In the genomic region with DNA sequence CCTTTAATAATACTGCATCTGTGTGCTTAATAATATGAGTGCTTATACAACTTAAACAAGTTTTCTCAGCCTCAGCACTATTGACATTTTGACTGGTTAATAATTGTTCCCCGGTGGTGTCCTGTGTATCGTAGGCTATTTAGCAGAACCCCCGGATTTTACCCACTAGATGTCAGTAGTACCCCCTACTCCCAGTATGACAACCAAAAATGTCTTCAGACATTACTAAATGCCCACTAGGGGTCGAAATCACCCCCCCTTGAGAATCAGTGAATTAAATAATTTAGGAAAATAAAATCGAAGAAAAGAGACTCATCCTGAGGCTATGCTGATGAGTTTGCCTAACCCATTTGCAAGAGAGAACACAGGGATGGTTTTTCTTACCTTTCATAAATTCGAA, we compare ENCODE assay signal across 8 cellular contexts.
DNase-seq lines count a peak whose midpoint lies in the region; ATAC-seq and TF ChIP-seq lines count a peak whose summit lies in the region.

No MANE protein-coding gene starts in this region.

- H3K4me1 Mint-ChIP-seq in immature natural killer cell, result no peaks in the 10 kb centered on the region

- no peak overlapping the region for H3K9ac ChIP-seq in OCI-LY3 (ENCODE audit: low read length)

- intact Hi-C loops in esophagus muscularis mucosa (cut with DNase I), result no loop called here

- no peak for TF ChIP-seq POLR2A in esophagus muscularis mucosa (IDR thresholded peaks at IDR 0.05; ENCODE audit: low read depth)

- H3K4me3 ChIP-seq in OCI-LY3 (ENCODE audit: low read length) (no peak overlapping the region), esophagus muscularis mucosa (no peak overlapping the region)

- no peak for TF ChIP-seq EP300 in esophagus muscularis mucosa (IDR thresholded peaks at IDR 0.05)

- no peak overlapping the region for H3K4me2 ChIP-seq in OCI-LY3 (ENCODE audit: low read length)

- H3K79me2 ChIP-seq in OCI-LY3 (ENCODE audit: low read length), result no peaks in the 10 kb centered on the region

- H3K9me3 Mint-ChIP-seq in immature natural killer cell, result no peaks in the 10 kb centered on the region

- TF ChIP-seq CTCF in OCI-LY3 (IDR thresholded peaks at IDR 0.05; ENCODE audit: low read depth, low read length), result peak; percentile 55
- TF ChIP-seq CTCF in esophagus muscularis mucosa (IDR thresholded peaks at IDR 0.05), result peak in 1 of 3 experiments; percentile 21

- no peak overlapping the region for H3K27ac ChIP-seq in OCI-LY3 (ENCODE audit: low read length)
- H3K27ac ChIP-seq in esophagus muscularis mucosa (replicated peaks in 1 of 4), result no peak overlapping the region

- H2AFZ ChIP-seq in OCI-LY3 (ENCODE audit: low read depth, low read length), result no peak overlapping the region

- 44% methylated on average over 6 of the region's 6 CpGs for WGBS in esophagus muscularis mucosa

- ATAC-seq in GM18907 (IDR thresholded peaks at IDR 0.05; ENCODE audit: unreplicated experiment) (peak; percentile 93), HG02870 (IDR thresholded peaks at IDR 0.05; ENCODE audit: unreplicated experiment) (peak; percentile 82)

- no peak overlapping the region for H3K27ac Mint-ChIP-seq in immature natural killer cell

- H3K9me3 ChIP-seq in OCI-LY3 (ENCODE audit: insufficient read depth, low read length) (no peaks in the 10 kb centered on the region), esophagus muscularis mucosa (no peaks in the 10 kb centered on the region)

- H3K36me3 Mint-ChIP-seq in immature natural killer cell, result no peaks in the 10 kb centered on the region

- H3K36me3 ChIP-seq in OCI-LY3 (replicated peaks; ENCODE audit: low read depth, low read length) (no peaks in the 10 kb centered on the region), esophagus muscularis mucosa (no peaks in the 10 kb centered on the region)

- H3K4me1 ChIP-seq in OCI-LY3 (ENCODE audit: low read length) (no peaks in the 10 kb centered on the region), esophagus muscularis mucosa (no peaks in the 10 kb centered on the region)

- H3K27me3 Mint-ChIP-seq in immature natural killer cell (ENCODE audit: low read depth in 3 of 3), result no peaks in the 10 kb centered on the region

- H3K27me3 ChIP-seq in OCI-LY3 (ENCODE audit: low read depth, low read length), result peaks cover 4% of the 10 kb centered on the region; the same call in 1 of the 2 replicates
- H3K27me3 ChIP-seq in esophagus muscularis mucosa, result no peaks in the 10 kb centered on the region

- H4K20me1 ChIP-seq in OCI-LY3 (ENCODE audit: insufficient read depth, low read length), result no peaks in the 10 kb centered on the region

- DNase-seq in mucosa of gallbladder (ENCODE audit: low spot score), result peak; percentile 19
- DNase-seq in esophagus muscularis mucosa (ENCODE audit: extremely low spot score), result no peak
- DNase-seq in ecto neural progenitor cell (ENCODE audit: low spot score), result no peak
- no peak for DNase-seq in immature natural killer cell
- DNase-seq in stimulated activated naive CD4-positive, alpha-beta T cell (lab: John Stamatoyannopoulos, UW), result no peak

- no peak overlapping the region for H3K4me3 Mint-ChIP-seq in immature natural killer cell
